In genomic region chr16:63289834-63290460, GRCh38 we compare ENCODE assay signal across 8 cellular contexts.
DNase-seq lines count a peak whose midpoint lies in the region; ATAC-seq, FAIRE-seq and TF ChIP-seq lines count a peak whose summit lies in the region.

No MANE protein-coding gene starts in this region.

- H3K27ac ChIP-seq in AG04450 (ENCODE audit: low read depth, low read length) (no peak overlapping the region), GM23248 (no peak overlapping the region), K562 (ENCODE audit: extremely low read depth, low read depth, low read length) (no peak overlapping the region), aorta (ENCODE audit: low read depth in 1 of 2, low read length in 2 of 2) (no peak overlapping the region)

- CTCF ChIA-PET in AG04450 (lab: Charles Lee) (no interaction called here), K562 (lab: Yijun Ruan, JAX; ENCODE audit: low intra/inter-chr PET ratio) (no interaction called here)

- intact Hi-C loops in K562 (cut with micrococcal nuclease) (no loop called here), aorta (cut with DNase I) (no loop called here)

- no peak overlapping the region for H3K4me2 ChIP-seq in GM23248 (ENCODE audit: unreplicated experiment)
- no peak overlapping the region for H3K4me2 ChIP-seq in K562 (ENCODE audit: insufficient read depth, low read length)

- H3K27me3 ChIP-seq in AG04450 (ENCODE audit: control insufficient read depth, insufficient read depth, low read length) (no peaks in the 10 kb centered on the region), GM23248 (replicated peaks; ENCODE audit: insufficient read depth) (no peaks in the 10 kb centered on the region), K562 (ENCODE audit: control insufficient read depth in 2 of 2, insufficient read depth in 2 of 2, low read length in 2 of 2) (no peaks in the 10 kb centered on the region), aorta (ENCODE audit: control insufficient read depth in 1 of 2, insufficient read depth in 2 of 2, low read length in 1 of 2) (no peaks in the 10 kb centered on the region)

- H3K4me1 ChIP-seq in GM23248 (ENCODE audit: insufficient read depth) (no peaks in the 10 kb centered on the region), K562 (replicated peaks in 1 of 2; ENCODE audit: control insufficient read depth in 2 of 2, insufficient read depth in 2 of 2, low read length in 2 of 2) (no peaks in the 10 kb centered on the region), aorta (ENCODE audit: control insufficient read depth in 1 of 2, insufficient read depth in 2 of 2, low read length in 2 of 2) (peaks cover 0 to 1% of the 10 kb centered on the region in 2 donors)

- no peaks in the 10 kb centered on the region for H3F3A ChIP-seq in GM23248 (ENCODE audit: insufficient read depth)

- FAIRE-seq in K562 (lab: Jason Lieb, UNC), result no peak

- H3K4me3 ChIP-seq in AG04450 (ENCODE audit: low read depth, low read length) (no peak overlapping the region), GM23248 (no peak overlapping the region), K562 (no peak overlapping the region), aorta (ENCODE audit: low read length in 2 of 2) (no peak overlapping the region)

- TF ChIP-seq RAD21 in K562 (CRISPR knock-in tag; conservative IDR thresholded peaks at IDR 0.05 in 1 of 2, IDR thresholded peaks at IDR 0.05 in 1 of 2), result peak; percentile 36 to 60

- TF ChIP-seq EP300 in K562 (IDR thresholded peaks at IDR 0.05; ENCODE audit: low read length), result no peak

- no peak overlapping the region for H3K9ac ChIP-seq in GM23248
- H3K9ac ChIP-seq in K562 (ENCODE audit: insufficient read depth in 1 of 2, low read depth in 2 of 2, low read length in 2 of 2), result no peak overlapping the region

- ATAC-seq in K562 (no peak), aorta (ENCODE audit: low FRiP score) (no peak), HG03460 (IDR thresholded peaks at IDR 0.05; ENCODE audit: unreplicated experiment) (no peak)

- POLR2A ChIA-PET in AG04450 (lab: Yijun Ruan, JAX), result no interaction called here
- POLR2A ChIA-PET in K562 (lab: Yijun Ruan, JAX), result no interaction called here

- in situ Hi-C loops in GM23248 (cut with MboI) (no loop called here), K562 (cut with MboI) (no loop called here)

- peaks cover 10% of the 10 kb centered on the region for H3K9me3 ChIP-seq in AG04450 (ENCODE audit: control insufficient read depth, insufficient read depth, low read length)
- H3K9me3 ChIP-seq in GM23248 (ENCODE audit: low read depth), result no peaks in the 10 kb centered on the region
- H3K9me3 ChIP-seq in K562 (replicated peaks; ENCODE audit: control insufficient read depth, insufficient read depth, low read depth, low read length), result no peaks in the 10 kb centered on the region
- no peaks in the 10 kb centered on the region for H3K9me3 ChIP-seq in aorta (ENCODE audit: control insufficient read depth, low read length)

- H3K79me2 ChIP-seq in GM23248 (ENCODE audit: insufficient read depth), result no peaks in the 10 kb centered on the region
- no peaks in the 10 kb centered on the region for H3K79me2 ChIP-seq in K562 (ENCODE audit: control insufficient read depth, insufficient read depth, low read length)

- TF ChIP-seq CTCF in AG04450 (IDR thresholded peaks at IDR 0.05; ENCODE audit: low read depth, low read length), result peak; percentile 10; the same call in 1 of the 2 replicates
- TF ChIP-seq CTCF in K562 (IDR thresholded peaks at IDR 0.05 in 2 of 3, conservative IDR thresholded peaks at IDR 0.05 in 1 of 3; ENCODE audit: insufficient read depth in 2 of 3, low read depth in 1 of 3, low read length in 3 of 3), result peak; percentile 29 to 50 (median 46); a peak in 4 of 6 replicates

- WGBS in GM23248 (ENCODE audit: low coverage in 1 of 2, low lambda C conversion rate in 2 of 2, missing lambda C conversion rate in 2 of 2), 2 experiments, result 42 to 43% methylated on average over 15 to 16 of the region's 16 CpGs
- 2% methylated on average over 13 of the region's 16 CpGs for WGBS in K562 (ENCODE audit: insufficient coverage, low coverage, missing lambda C conversion rate)
- WGBS in aorta, 2 donors, result 43 to 45% methylated on average over 16 of the region's 16 CpGs

- H2AFZ ChIP-seq in GM23248 (no peak overlapping the region), K562 (ENCODE audit: low read depth, low read length) (no peak overlapping the region)

- TF ChIP-seq POLR2A in K562 (conservative IDR thresholded peaks at IDR 0.05), result no peak

- DNase-seq in AG04450 (ENCODE audit: low read depth, low spot score) (no peak), GM23248 (peak; percentile 38), NCI-H2227 treated with DMSO at 0.1 percent for 48 hours (lab: John Stamatoyannopoulos, UW) (peak; percentile 14), K562 (ENCODE audit: extremely low read depth in 1 of 4, low spot score in 3 of 4) (peak; percentile 6 to 20 (median 12)), kidney tubule cell (ENCODE audit: low spot score) (peak; percentile 57), epidermal melanocyte (ENCODE audit: insufficient read length, low spot score) (no peak), aorta (no peak)

- H3K36me3 ChIP-seq in GM23248 (ENCODE audit: low read depth) (no peaks in the 10 kb centered on the region), K562 (ENCODE audit: control insufficient read depth, insufficient read depth, low read length) (no peaks in the 10 kb centered on the region), aorta (ENCODE audit: control insufficient read depth in 1 of 2, insufficient read depth in 2 of 2, low read length in 1 of 2) (no peaks in the 10 kb centered on the region)

- BruUV-seq in K562 (replicated peaks; lab: Mats Ljungman, UMichigan), result no TSS peak

- no peaks in the 10 kb centered on the region for H3K9me1 ChIP-seq in K562 (ENCODE audit: control insufficient read depth, insufficient read depth, low read length)

- H4K20me1 ChIP-seq in GM23248 (ENCODE audit: insufficient read depth) (no peaks in the 10 kb centered on the region), K562 (replicated peaks; ENCODE audit: control insufficient read depth, insufficient read depth, low read length) (no peaks in the 10 kb centered on the region)

- H3K9me2 ChIP-seq in GM23248 (ENCODE audit: insufficient read depth), result no peaks in the 10 kb centered on the region

TF ChIP-seq in K562, 482 proteins besides CTCF, POLR2A, EP300 and RAD21 (continues in another document):
- no peak for TF ChIP-seq PKNOX1 (IDR thresholded peaks at IDR 0.05)
- TF ChIP-seq TEAD4 (IDR thresholded peaks at IDR 0.05; ENCODE audit: low read length), result no peak
- TF ChIP-seq TEAD4 (CRISPR knock-in tag; IDR thresholded peaks at IDR 0.05; ENCODE audit: borderline replicate concordance), result no peak
- TF ChIP-seq MYNN (IDR thresholded peaks at IDR 0.05), result no peak
- TF ChIP-seq MYNN (CRISPR knock-in tag; IDR thresholded peaks at IDR 0.05), result no peak
- no peak for TF ChIP-seq PRMT5 (CRISPR knock-in tag; IDR thresholded peaks at IDR 0.05)
- no peak for TF ChIP-seq PATZ1 (CRISPR knock-in tag; IDR thresholded peaks at IDR 0.05; ENCODE audit: borderline replicate concordance)
- TF ChIP-seq ZNF778 (CRISPR knock-in tag; IDR thresholded peaks at IDR 0.05), result no peak
- no peak for TF ChIP-seq ESRRB (CRISPR knock-in tag; IDR thresholded peaks at IDR 0.05; ENCODE audit: borderline replicate concordance)
- no peak for TF ChIP-seq HMGXB4 (CRISPR knock-in tag; IDR thresholded peaks at IDR 0.05)
- no peak for TF ChIP-seq NUFIP1 (IDR thresholded peaks at IDR 0.05; ENCODE audit: partially characterized antibody)
- TF ChIP-seq PHTF2 (CRISPR knock-in tag; IDR thresholded peaks at IDR 0.05), result no peak

Comparison
In these comparisons a context has a peak if more than half of its experiments do, and no peak if none do; other contexts are left out.
1. DNase-seq: peak in GM23248 (single experiment), NCI-H2227 treated with DMSO at 0.1 percent for 48 hours (single experiment), K562 (4 of 4) and kidney tubule cell (single experiment); none in AG04450 (single experiment), epidermal melanocyte (single experiment) and aorta (0 of 2).